ENCODE assay signal across 20 cellular contexts in the genomic region with DNA sequence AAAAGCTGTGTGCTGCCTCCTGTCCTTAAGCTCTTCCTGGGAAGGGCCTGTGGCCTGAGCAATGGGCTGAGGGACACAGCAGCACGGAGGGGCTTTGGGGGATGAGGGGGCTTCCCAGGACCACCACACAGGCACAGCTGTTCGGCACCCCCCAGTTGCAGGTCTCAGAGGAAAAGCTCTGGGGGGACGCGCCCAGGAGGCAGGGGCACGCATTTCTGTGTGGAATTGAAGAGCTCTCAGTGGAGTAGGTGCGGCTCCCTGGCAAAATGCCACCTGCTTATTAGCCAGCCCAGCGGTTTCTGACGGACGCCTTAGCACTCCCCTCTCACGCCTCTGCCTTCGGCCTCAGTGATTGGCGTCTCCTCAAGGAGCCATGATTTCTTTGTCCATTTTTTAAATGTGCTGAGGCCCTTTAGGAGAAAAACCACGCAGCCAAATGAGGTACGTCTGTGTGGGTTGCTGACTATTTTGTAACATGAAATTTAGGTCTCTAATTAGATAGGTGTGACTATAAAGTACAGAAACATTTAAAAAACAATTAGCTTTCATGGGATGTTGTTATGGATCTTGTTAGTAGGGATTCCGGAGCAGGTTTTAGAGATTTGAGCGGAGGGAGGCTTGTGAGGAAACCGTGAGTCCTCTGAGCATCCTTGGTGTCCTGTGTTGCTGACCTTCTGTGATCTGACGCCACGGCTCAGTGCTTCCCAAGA. TPM values are rescaled to one million over a fixed set of nuclear protein-coding genes. Genes with fewer than 3 reads are reported as not detected.
DNase-seq lines count a peak whose midpoint lies in the region; TF ChIP-seq lines count a peak whose summit lies in the region.
"Had no signal": no experiment of that assay in that cellular context is flagged by ENCODE, and none has a peak within 500 bp of the region (broad histone marks: within the 10 kb centered on the region; RNA-seq: fewer than 3 reads in every experiment).

No MANE protein-coding gene starts in this region.

- H3K9me3 Mint-ChIP-seq in nephron progenitor cell, result peaks cover 30% of the 10 kb centered on the region
- H3K9me3 Mint-ChIP-seq: activated CD4-positive, alpha-beta memory T cell treated with anti-CD3 and anti-CD28 coated beads, Interleukin-2, amount 10 ng/mL, durations not matched to agents 7 days and 5 days; activated naive CD8-positive, alpha-beta T cell treated with anti-CD3 and anti-CD28 coated beads for 36 hours; activated T-cell treated with anti-CD3 and anti-CD28 coated beads, Interleukin-2, amount 50 U/mL, for 24 hours had no signal

- TF ChIP-seq POLR2A in testis (IDR thresholded peaks at IDR 0.05), result no peak

- H3K27ac ChIP-seq in HEK293 (ENCODE audit: extremely low read depth, low read depth, low read length) (no peak overlapping the region), testis (no peak overlapping the region)
- H3K27ac ChIP-seq: 22Rv1, brain microvascular endothelial cell, epithelial cell of prostate, SJCRH30, tibial nerve had no signal

- DNase-seq in DMS 273 (lab: John Stamatoyannopoulos, UW; ENCODE audit: unreplicated experiment), result peak; percentile 12
- no peak for DNase-seq in DMS 273 treated with DMSO at 0.1 percent for 48 hours (lab: John Stamatoyannopoulos, UW)
- peak; percentile 82 for DNase-seq in NCI-H748 (lab: John Stamatoyannopoulos, UW; ENCODE audit: unreplicated experiment)
- no peak for DNase-seq in nephron progenitor cell
- DNase-seq in testis, result no peak
- DNase-seq in NCI-H128 (lab: John Stamatoyannopoulos, UW; ENCODE audit: unreplicated experiment), result no peak
- DNase-seq in GM20000 (ENCODE audit: low spot score), result no peak
- DNase-seq: activated CD4-positive, alpha-beta memory T cell treated with anti-CD3 and anti-CD28 coated beads, Interleukin-2, amount 10 ng/mL, durations not matched to agents 7 days and 5 days; activated naive CD8-positive, alpha-beta T cell treated with anti-CD3 and anti-CD28 coated beads for 36 hours; activated T-cell treated with anti-CD3 and anti-CD28 coated beads, Interleukin-2, amount 50 U/mL, for 24 hours; brain microvascular endothelial cell; naive B cell; SJCRH30; T-helper 17 cell had no signal

- TF ChIP-seq CTCF in HEK293 (tag by site-specific recombination; IDR thresholded peaks at IDR 0.05) (no peak), nephron progenitor cell (IDR thresholded peaks at IDR 0.05) (no peak), testis (IDR thresholded peaks at IDR 0.05) (no peak), GM20000 (IDR thresholded peaks at IDR 0.05; ENCODE audit: extremely low read depth, missing control alignments) (no peak)

- intact Hi-C loops in testis (cut with DNase I; ENCODE audit: low total_unique reads), result no loop called here

- POLR2A ChIA-PET in HEK293 (lab: Yijun Ruan, JAX), result no interaction called here

- CTCF ChIA-PET in HEK293 (lab: Yijun Ruan, JAX), result interaction anchor here (0.5 to 1.1 kb wide), 2 partner anchors 43 to 57 kb away, joined by 3 read pairs; no protein-coding TSS in a partner anchor

- peaks cover 4% of the 10 kb centered on the region for H3K36me3 Mint-ChIP-seq in nephron progenitor cell (ENCODE audit: low read depth)

- H3K4me3 Mint-ChIP-seq in nephron progenitor cell, result peak overlapping the region; percentile 10
- H3K4me3 Mint-ChIP-seq: activated CD4-positive, alpha-beta memory T cell treated with anti-CD3 and anti-CD28 coated beads, Interleukin-2, amount 10 ng/mL, durations not matched to agents 7 days and 5 days; activated naive CD8-positive, alpha-beta T cell treated with anti-CD3 and anti-CD28 coated beads for 36 hours; activated T-cell treated with anti-CD3 and anti-CD28 coated beads, Interleukin-2, amount 50 U/mL, for 24 hours; naive B cell; stimulated activated memory B cell treated with anti-CD40 and anti-IgM and Interleukin-4, amounts not matched to agents 10 μg/mL and 1 μg/mL and 100 μg/mL, for 72 hours; T-helper 17 cell had no signal

- H3K27me3 ChIP-seq in testis, result no peaks in the 10 kb centered on the region

- H3K4me1 ChIP-seq in HEK293 (ENCODE audit: control insufficient read depth, insufficient read depth, low read length) (peaks cover 8% of the 10 kb centered on the region), testis (peaks cover 16% of the 10 kb centered on the region)

- no peak overlapping the region for H3K27ac Mint-ChIP-seq in nephron progenitor cell
- H3K27ac Mint-ChIP-seq: activated CD4-positive, alpha-beta memory T cell treated with anti-CD3 and anti-CD28 coated beads, Interleukin-2, amount 10 ng/mL, durations not matched to agents 7 days and 5 days; activated naive CD8-positive, alpha-beta T cell treated with anti-CD3 and anti-CD28 coated beads for 36 hours; activated T-cell treated with anti-CD3 and anti-CD28 coated beads, Interleukin-2, amount 50 U/mL, for 24 hours; naive B cell; progenitor cell of endocrine pancreas; stimulated activated memory B cell treated with anti-CD40 and anti-IgM and Interleukin-4, amounts not matched to agents 10 μg/mL and 1 μg/mL and 100 μg/mL, for 72 hours; T-helper 17 cell had no signal

- H3K4me3 ChIP-seq in HEK293 (ENCODE audit: low read depth, low read length), result no peak overlapping the region
- no peak overlapping the region for H3K4me3 ChIP-seq in testis
- H3K4me3 ChIP-seq: SJCRH30, tibial nerve had no signal

- H3K9me3 ChIP-seq in HEK293 (ENCODE audit: control insufficient read depth, insufficient read depth, low read depth, low read length) (no peaks in the 10 kb centered on the region), testis (no peaks in the 10 kb centered on the region)
- H3K9me3 ChIP-seq: SJCRH30, tibial nerve had no signal

- H3K36me3 ChIP-seq in HEK293 (ENCODE audit: control insufficient read depth in 2 of 2, insufficient read depth in 1 of 2, low read length in 2 of 2) (no peaks in the 10 kb centered on the region), testis (ENCODE audit: low read depth, missing control alignments) (no peaks in the 10 kb centered on the region)
- H3K36me3 ChIP-seq: brain microvascular endothelial cell, SJCRH30, tibial nerve had no signal

- WGBS in testis, 2 donors, result 87 to 89% methylated on average over 17 to 19 of the region's 19 CpGs

- peaks cover 46% of the 10 kb centered on the region for H3K4me1 Mint-ChIP-seq in nephron progenitor cell

- peaks cover 61% of the 10 kb centered on the region for H3K27me3 Mint-ChIP-seq in nephron progenitor cell (ENCODE audit: low read depth, poor library complexity)
- H3K27me3 Mint-ChIP-seq: activated naive CD8-positive, alpha-beta T cell treated with anti-CD3 and anti-CD28 coated beads for 36 hours; activated T-cell treated with anti-CD3 and anti-CD28 coated beads, Interleukin-2, amount 50 U/mL, for 24 hours; progenitor cell of endocrine pancreas had no signal

TF ChIP-seq in HEK293, 187 proteins besides CTCF, POLR2A, EP300 and RAD21:
- TF ChIP-seq ZNF600 (tag by site-specific recombination; IDR thresholded peaks at IDR 0.05) (peak; percentile 74), ZNF639 (tag by site-specific recombination; IDR thresholded peaks at IDR 0.05) (no peak), WT1 (tag by site-specific recombination; IDR thresholded peaks at IDR 0.05) (no peak), KLF10 (tag by site-specific recombination; IDR thresholded peaks at IDR 0.05) (peak; percentile 90)
TF ChIP-seq in HEK293: peak in this region for 2.

RNA-seq across cellular contexts. Expression of gene MCF2L, which starts 4.0 kb away (rescaled TPM):
- 10 to 100 TPM; 14.6 to 17.6 TPM for total RNA-seq in testis
- polyA plus RNA-seq in testis (ENCODE audit: insufficient read depth, low read depth, low replicate concordance), result 5.0 TPM

Comparison
In these comparisons a context has a peak if more than half of its experiments do, and no peak if none do; other contexts are left out.
1. DNase-seq: peak in DMS 273 (single experiment) and NCI-H748 (single experiment); none in DMS 273 treated with DMSO at 0.1 percent for 48 hours (single experiment), nephron progenitor cell (single experiment), testis (single experiment), NCI-H128 (single experiment) and GM20000 (single experiment).